Comparison of ENCODE assay signal across 28 cellular contexts in genomic region chr5:103205991-103206700, GRCh38.
"Had no signal": no experiment of that assay in that cellular context is flagged by ENCODE, and none has a peak within 500 bp of the region (broad histone marks: within the 10 kb centered on the region; RNA-seq: fewer than 3 reads in every experiment).

No MANE protein-coding gene starts in this region.

- H3K9me3 Mint-ChIP-seq: natural killer cell, neural progenitor cell, type B pancreatic cell had no signal

- H3K27me3 Mint-ChIP-seq: naive thymus-derived CD4-positive, alpha-beta T cell; progenitor cell of endocrine pancreas; stimulated activated memory B cell treated with anti-CD40 and anti-IgM and Interleukin-4, amounts not matched to agents 10 μg/mL and 1 μg/mL and 100 μg/mL, for 72 hours; stimulated activated naive CD8-positive, alpha-beta T cell treated with anti-CD3 and anti-CD28 coated beads, Interleukin-15, amount 100 ng/mL, for 72 hours; type B pancreatic cell had no signal

- DNase-seq: naive thymus-derived CD4-positive, alpha-beta T cell; natural killer cell; nephron progenitor cell; occipital lobe; ovary; posterior cingulate gyrus; psoas muscle; right cardiac atrium; right lobe of liver; sigmoid colon; small intestine; stimulated activated CD4-positive, alpha-beta T cell treated with anti-CD3 and anti-CD28 coated beads, Interleukin-15, amount 100 ng/mL, for 24 hours; stimulated activated CD4-positive, alpha-beta T cell treated with anti-CD3 and anti-CD28 coated beads, Interleukin-2, amount 100 ng/mL, for 24 hours; stimulated activated CD4-positive, alpha-beta T cell treated with anti-CD3 and anti-CD28 coated beads, Interleukin-2, amount 100 ng/mL, for 48 hours; stimulated activated CD4-positive, alpha-beta T cell treated with anti-CD3 and anti-CD28 coated beads, Interleukin-4, amount 100 ng/mL, for 24 hours; stimulated activated naive CD4-positive, alpha-beta T cell; stimulated activated naive CD8-positive, alpha-beta T cell treated with anti-CD3 and anti-CD28 coated beads, Interleukin-15, amount 100 ng/mL, for 72 hours; stimulated activated naive CD8-positive, alpha-beta T cell treated with anti-CD3 and anti-CD28 coated beads, Interleukin-15, Interleukin-2, amounts not matched to agents 100 U/mL and 50 U/mL, for 24 hours; substantia nigra; testis; tibial artery; transverse colon; upper lobe of right lung; uterus had no signal

- H3K4me3 Mint-ChIP-seq: naive thymus-derived CD4-positive, alpha-beta T cell; natural killer cell; nephron progenitor cell; neural progenitor cell; stimulated activated memory B cell treated with anti-CD40 and anti-IgM and Interleukin-4, amounts not matched to agents 10 μg/mL and 1 μg/mL and 100 μg/mL, for 72 hours; stimulated activated naive CD8-positive, alpha-beta T cell treated with anti-CD3 and anti-CD28 coated beads, Interleukin-15, amount 100 ng/mL, for 72 hours; type B pancreatic cell had no signal

- H3K27ac Mint-ChIP-seq: naive thymus-derived CD4-positive, alpha-beta T cell; natural killer cell; neural progenitor cell; progenitor cell of endocrine pancreas; stimulated activated naive CD8-positive, alpha-beta T cell treated with anti-CD3 and anti-CD28 coated beads, Interleukin-15, amount 100 ng/mL, for 72 hours; type B pancreatic cell had no signal

- ATAC-seq: naive thymus-derived CD4-positive, alpha-beta T cell; natural killer cell; psoas muscle; right cardiac atrium; right lobe of liver; stimulated activated memory B cell treated with anti-CD40 and anti-IgM and Interleukin-4, amounts not matched to agents 10 μg/mL and 1 μg/mL and 100 μg/mL, for 72 hours; stimulated activated naive CD8-positive, alpha-beta T cell treated with anti-CD3 and anti-CD28 coated beads, Interleukin-15, amount 100 ng/mL, for 72 hours; stimulated activated naive CD8-positive, alpha-beta T cell treated with anti-CD3 and anti-CD28 coated beads, Interleukin-15, Interleukin-2, amounts not matched to agents 100 U/mL and 50 U/mL, for 24 hours; upper lobe of right lung had no signal
